In the genomic region with DNA sequence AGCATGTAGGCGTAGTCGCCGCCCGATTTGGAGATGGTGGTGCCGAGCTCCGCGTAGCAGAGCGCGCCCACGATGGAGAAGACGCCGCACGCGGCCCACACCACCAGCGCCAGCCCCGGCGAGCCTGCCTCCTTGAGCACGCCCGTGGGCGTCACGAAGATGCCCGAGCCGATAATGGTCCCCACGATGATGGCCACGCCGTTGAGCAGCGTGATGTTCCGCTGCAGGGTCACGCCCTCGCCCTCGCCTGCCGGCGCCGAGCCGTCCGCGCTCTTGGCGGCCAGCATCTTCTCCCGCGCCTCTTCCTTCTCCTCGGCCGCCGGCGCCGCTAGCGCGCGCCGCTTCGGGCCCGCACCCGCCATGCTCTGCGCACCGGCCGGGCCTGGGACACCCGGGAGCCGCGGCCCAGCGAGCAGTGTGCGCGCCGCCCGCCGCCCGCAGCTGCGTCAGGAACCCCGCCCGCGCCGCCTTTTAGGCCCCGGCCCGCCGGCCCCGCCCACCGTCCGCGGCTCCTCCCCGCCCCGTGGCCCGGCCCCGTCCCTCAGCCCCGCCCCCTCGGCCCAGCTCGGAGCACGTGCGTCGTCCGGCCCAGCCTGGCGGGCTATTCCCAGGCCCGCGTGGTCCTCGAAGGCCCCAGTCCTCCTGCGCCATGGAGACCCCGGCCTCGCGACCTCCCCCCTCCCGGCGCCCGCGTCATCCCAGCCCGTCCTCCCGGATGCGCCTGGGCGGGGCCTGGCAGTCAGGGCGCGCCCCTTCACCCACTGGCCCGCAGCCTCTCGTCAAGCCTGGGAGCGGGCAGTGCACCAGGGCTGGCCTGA, we compare ENCODE assay signal across 8 cellular contexts. TPM values are rescaled to one million over a fixed set of nuclear protein-coding genes. Genes with fewer than 3 reads are reported as not detected.
A peak's percentile ranks its signal among the peaks of the same experiment; 100 is the strongest.
DNase-seq lines count a peak whose midpoint lies in the region; ATAC-seq, FAIRE-seq and TF ChIP-seq lines count a peak whose summit lies in the region.
"Not testable (repeated sequence)": the region's sequence is repeated elsewhere in the genome, so short reads cannot be mapped to it uniquely, and the experiment has no call there.

Gene SLC7A5 (minus strand): TSS at position 447 of the 818 bp plus-strand sequence. CDS start 85 bp downstream, at position 362.

- peak; percentile 87 to 95 for TF ChIP-seq POLR2A in HepG2 (IDR thresholded peaks at IDR 0.05; ENCODE audit: insufficient read depth in 1 of 2, low read depth in 2 of 2, low read length in 2 of 2)

- H3K79me2 ChIP-seq in HepG2 (ENCODE audit: insufficient read depth, low read length): peaks cover 48% of the 10 kb centered on the region

- H3K4me3 ChIP-seq in AG04450 (ENCODE audit: low read depth, low read length) (peak within 1 kb of the TSS; percentile 74), dorsolateral prefrontal cortex (peak within 1 kb of the TSS; percentile 43 to 78 (median 65)), HepG2 (replicated peaks in 1 of 3; ENCODE audit: insufficient read depth in 1 of 3, low read depth in 2 of 3, low read length in 3 of 3) (peak within 1 kb of the TSS; percentile 78 to 85 (median 85))

- not testable (repeated sequence) for H3K27me3 ChIP-seq in AG04450 (ENCODE audit: control insufficient read depth, insufficient read depth, low read length); dorsolateral prefrontal cortex; HepG2 (ENCODE audit: control insufficient read depth in 1 of 2, insufficient read depth in 2 of 2, low read length in 2 of 2)

- CTCF ChIA-PET in AG04450 (lab: Charles Lee) (interaction anchor here (4.8 to 5.5 kb wide), 2 partner anchors 19 to 89 kb away, joined by 46 to 207 read pairs; no protein-coding TSS in a partner anchor), HepG2 (lab: Yijun Ruan, JAX; ENCODE audit: low intra/inter-chr PET ratio, low total read pairs) (interaction anchor here (5.7 kb wide), 1 partner anchor 91 kb away, joined by 154 read pairs; no protein-coding TSS in a partner anchor)

- H3K4me2 ChIP-seq in HepG2 (ENCODE audit: low read depth, low read length): peak within 1 kb of the TSS; percentile 97

- intact Hi-C loops in dorsolateral prefrontal cortex (cut with DNase I); HepG2 (cut with micrococcal nuclease; ENCODE audit: unreplicated experiment): not testable (repeated sequence)

- not testable (repeated sequence) for TF ChIP-seq RAD21 in HepG2 (CRISPR knock-in tag; IDR thresholded peaks at IDR 0.05)

- not testable (repeated sequence) for H2AFZ ChIP-seq in HepG2 (ENCODE audit: low read length)

- not testable (repeated sequence) for FAIRE-seq in HepG2 (lab: Jason Lieb, UNC)

- POLR2A ChIA-PET in AG04450 (lab: Yijun Ruan, JAX): interaction anchor here (0.6 to 2.1 kb wide), 9 partner anchors 9 to 701 kb away, joined by 3 to 16 read pairs (median 4); partner anchors contain the start of genes KLHDC4 and ZC3H18
- POLR2A ChIA-PET in HepG2 (lab: Yijun Ruan, JAX): interaction anchor here (0.9 to 13.8 kb wide), 16 partner anchors 9 to 485 kb away, joined by 4 to 399 read pairs (median 16); partner anchors contain the start of genes FBXO31 and KLHDC4

- not testable (repeated sequence) for DNase-seq in AG04450 (ENCODE audit: low read depth, low spot score)
- DNase-seq in NOMO-1 treated with dmso at 0.1 percent for 144 hours (lab: John Stamatoyannopoulos, UW; ENCODE audit: unreplicated experiment) (peak; percentile 12), dorsolateral prefrontal cortex (peak in 9 of 10 donors; percentile 61 to 88 (median 79)), HepG2 (ENCODE audit: low spot score) (peak; percentile 60)
- DNase-seq in activated CD8-positive, alpha-beta memory T cell treated with anti-CD3 and anti-CD28 coated beads for 1 hour (ENCODE audit: extremely low read depth in 1 of 2, low read depth in 1 of 2): peak; percentile 59 to 83
- DNase-seq in stimulated activated CD4-positive, alpha-beta T cell treated with anti-CD3 and anti-CD28 coated beads, Interleukin-1b, Interleukin-23, amount 100 ng/mL, for 24 hours (ENCODE audit: low read depth in 4 of 4, low spot score in 1 of 4): peak; percentile 83 to 92 (median 86)

- ATAC-seq in GM19023 (IDR thresholded peaks at IDR 0.05; ENCODE audit: unreplicated experiment) (peak; percentile 64), HG03175 (IDR thresholded peaks at IDR 0.05; ENCODE audit: unreplicated experiment) (peak; percentile 69), HepG2 (peak; percentile 20)

- TF ChIP-seq EP300 in HepG2 (IDR thresholded peaks at IDR 0.05; ENCODE audit: low read depth in 2 of 2, low read length in 2 of 2) (peak in 1 of 2 experiments; percentile 33; a peak in 2 of 4 replicates), HepG2 (CRISPR knock-in tag; IDR thresholded peaks at IDR 0.05; ENCODE audit: borderline replicate concordance) (0 out of 2 replicates have a peak, but pooled peaks have one; percentile 29)

- 72% methylated on average over 76 of the region's 109 CpGs for WGBS in HepG2 (ENCODE audit: low lambda C conversion rate)

- TF ChIP-seq CTCF in AG04450 (IDR thresholded peaks at IDR 0.05; ENCODE audit: low read depth, low read length); HepG2 (CRISPR knock-in tag; IDR thresholded peaks at IDR 0.05): not testable (repeated sequence)
- peak in 1 of 56 donors; percentile 3 for TF ChIP-seq CTCF in dorsolateral prefrontal cortex (IDR thresholded peaks at IDR 0.05 in 54 of 56, conservative IDR thresholded peaks at IDR 0.05 in 2 of 56; ENCODE audit: low read depth in 1 of 56, partially characterized antibody in 56 of 56)

- in situ Hi-C loops in HepG2 (cut with HindIII; ENCODE audit: extremely low pct_ligation_motif_present, low pct_unique_long_range_greater_than_20kb): loop anchor here (25.0 kb wide), 1 partner anchor 482 kb away; the partner anchor contains the start of genes FBXO31 and MAP1LC3B

- H3K27ac ChIP-seq in AG04450 (ENCODE audit: low read depth, low read length) (peak within 1 kb of the TSS; percentile 73), dorsolateral prefrontal cortex (peak within 1 kb of the TSS in 49 of 59 donors; percentile 9 to 98 (median 64)), HepG2 (ENCODE audit: extremely low read length, insufficient read depth, low read length) (peak within 1 kb of the TSS; percentile 98)

- not testable (repeated sequence) for H3K36me3 ChIP-seq in HepG2 (replicated peaks in 1 of 2; ENCODE audit: control insufficient read depth in 1 of 2, insufficient read depth in 2 of 2, low read length in 2 of 2)

- H3K9ac ChIP-seq in HepG2 (ENCODE audit: insufficient read depth, low read depth, low read length): peak within 1 kb of the TSS; percentile 87

- H4K20me1 ChIP-seq in HepG2 (ENCODE audit: insufficient read depth, low read length): peaks cover 33% of the 10 kb centered on the region

- not testable (repeated sequence) for H3K9me3 ChIP-seq in AG04450 (ENCODE audit: control insufficient read depth, insufficient read depth, low read length); HepG2 (ENCODE audit: low read length)

- not testable (repeated sequence) for BruUV-seq in HepG2 (replicated peaks; lab: Mats Ljungman, UMichigan)

- H3K4me1 ChIP-seq in HepG2 (ENCODE audit: insufficient read depth, low read length): peaks cover 55% of the 10 kb centered on the region

TF ChIP-seq in HepG2, 621 proteins besides CTCF, POLR2A, EP300 and RAD21 (continues in another document):
- TF ChIP-seq GZF1 (CRISPR knock-in tag; IDR thresholded peaks at IDR 0.05): 0 out of 2 replicates have a peak, but pooled peaks have one; percentile 36
- not testable (repeated sequence) for TF ChIP-seq ATF7 (IDR thresholded peaks at IDR 0.05)
- peak; percentile 54; the same call in 1 of the 2 replicates for TF ChIP-seq ATF7 (CRISPR knock-in tag; IDR thresholded peaks at IDR 0.05)
- peak; percentile 78; the same call in 1 of the 2 replicates for TF ChIP-seq SPEN (CRISPR knock-in tag; IDR thresholded peaks at IDR 0.05; ENCODE audit: low read depth)
- peak; percentile 52; the same call in 1 of the 2 replicates for TF ChIP-seq ZMYM2 (CRISPR knock-in tag; IDR thresholded peaks at IDR 0.05)
- TF ChIP-seq ZFY (CRISPR knock-in tag; IDR thresholded peaks at IDR 0.05): peak; percentile 95
- TF ChIP-seq ZFP82 (CRISPR knock-in tag; IDR thresholded peaks at IDR 0.05; ENCODE audit: borderline replicate concordance): peak; percentile 89; the same call in 1 of the 2 replicates
- TF ChIP-seq ZMYM4 (CRISPR knock-in tag; IDR thresholded peaks at IDR 0.05): peak; percentile 75

RNA-seq across cellular contexts. Expression of gene SLC7A5, which starts in this region (rescaled TPM):
- polyA plus RNA-seq in AG04450 (2011; rRNA removed) (17.9 and 29.3 TPM in 2 replicates), HepG2 (2011; rRNA removed) (79.6 and 84.0 TPM in 2 replicates)
- 19.7 and 23.8 TPM in 2 replicates for polyA minus RNA-seq in AG04450 (2011; rRNA and poly(A)+ RNA removed)
- total RNA-seq in dorsolateral prefrontal cortex (100 to 1,000 TPM in 16 of 120 experiments, 10 to 100 TPM in 104; 37.8 to 157 (median 74.3) TPM), HepG2 (2016; rRNA removed; fragmentation: Illumina TruSeq; extraction: Trizol) (84.4 and 155 TPM in 2 replicates)
- total RNA-seq in HepG2 (2016; cell fraction: cytosol; rRNA removed; fragmentation: Illumina TruSeq; extraction: Trizol; ENCODE audit: low read depth): 20.4 and 21.0 TPM in 2 replicates
- 65.4 and 165 TPM in 2 replicates for total RNA-seq in HepG2 (2016; cell fraction: insoluble cytoplasmic fraction; rRNA removed; fragmentation: Illumina TruSeq; extraction: Trizol)
- total RNA-seq in HepG2 (2016; cell fraction: membrane; rRNA removed; fragmentation: Illumina TruSeq; extraction: Trizol): 76.8 and 82.0 TPM in 2 replicates
- total RNA-seq in HepG2 (2016; cell fraction: nucleus; rRNA removed; fragmentation: Illumina TruSeq; extraction: Trizol): 144 and 171 TPM in 2 replicates
- 58.4 and 80.8 TPM in 2 replicates for polyA plus RNA-seq in HepG2 (2011; cell fraction: cytosol; rRNA removed)
- polyA plus RNA-seq in HepG2 (2011; cell fraction: nucleus; rRNA removed): 118 and 147 TPM in 2 replicates
- polyA plus RNA-seq in HepG2 (2012): 135 and 207 TPM in 2 replicates
- polyA plus RNA-seq in HepG2 (2016; cell fraction: cytosol; fragmentation: Illumina TruSeq; extraction: Trizol; ENCODE audit: low read depth): 17.8 and 19.1 TPM in 2 replicates
- polyA plus RNA-seq in HepG2 (2016; cell fraction: insoluble cytoplasmic fraction; fragmentation: Illumina TruSeq; extraction: Trizol; ENCODE audit: low read depth): 93.2 and 121 TPM in 2 replicates
- polyA plus RNA-seq in HepG2 (2016; cell fraction: membrane; fragmentation: Illumina TruSeq; extraction: Trizol; ENCODE audit: low read depth): 56.5 and 59.3 TPM in 2 replicates
- 307 and 313 TPM in 2 replicates for polyA plus RNA-seq in HepG2 (2016; cell fraction: nucleus; fragmentation: Illumina TruSeq; extraction: Trizol; ENCODE audit: insufficient read depth, low read depth)
- polyA minus RNA-seq in HepG2 (2011; rRNA and poly(A)+ RNA removed; ENCODE audit: low replicate concordance): 157 and 170 TPM in 2 replicates
- polyA minus RNA-seq in HepG2 (2011; cell fraction: cytosol; rRNA and poly(A)+ RNA removed): 88.7 and 88.8 TPM in 2 replicates
- 35.7 and 42.5 TPM in 2 replicates for polyA minus RNA-seq in HepG2 (2011; cell fraction: nucleus; rRNA and poly(A)+ RNA removed)
